ENCODE assay signal across 8 cellular contexts in the genomic region with DNA sequence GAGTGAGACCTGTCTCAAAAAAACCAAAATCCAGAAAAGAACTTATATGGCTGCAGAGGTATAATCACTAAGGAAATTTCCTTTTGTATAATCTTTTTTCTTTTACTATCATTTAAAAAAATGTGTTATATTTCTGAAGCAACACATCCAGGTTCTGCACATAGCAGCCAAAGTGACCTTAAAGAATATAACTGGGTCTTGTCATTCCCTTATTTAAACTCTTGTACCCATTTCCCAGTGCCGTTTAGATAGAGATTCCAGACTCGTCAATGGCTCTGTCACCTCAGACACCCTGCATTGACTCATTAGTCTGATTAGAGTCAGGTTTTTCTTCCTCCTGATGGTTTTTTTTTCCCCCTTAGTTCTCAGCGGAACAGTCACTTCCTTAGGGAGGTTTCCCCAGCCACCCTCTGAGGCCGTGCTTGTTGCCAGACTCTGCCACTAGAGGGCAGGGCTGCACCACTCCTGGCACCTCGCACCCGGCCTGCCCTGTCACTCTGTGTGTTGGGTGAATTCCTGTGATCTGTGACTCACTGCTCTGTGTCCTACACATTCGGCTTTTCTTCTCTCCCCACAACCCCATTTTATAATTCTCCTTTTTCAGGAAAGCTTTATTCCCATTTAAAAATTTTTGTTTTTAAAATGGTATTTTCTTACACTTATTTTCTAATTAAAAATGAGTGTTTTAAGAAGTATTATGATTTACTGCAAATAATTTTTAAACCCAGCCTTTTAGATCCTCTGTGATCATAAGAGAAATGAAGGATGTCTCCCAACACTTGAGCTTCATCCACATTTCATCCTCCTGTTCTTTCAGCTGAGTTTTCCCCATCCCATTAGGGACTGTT. TPM values are rescaled to one million over a fixed set of nuclear protein-coding genes. Genes with fewer than 3 reads are reported as not detected.
DNase-seq lines count a peak whose midpoint lies in the region; ATAC-seq lines count a peak whose summit lies in the region.

No MANE protein-coding gene starts in this region.

- in situ Hi-C loops in ACHN (cut with HindIII; ENCODE audit: low pct_ligation_motif_present, low pct_unique_long_range_greater_than_20kb, low sequenced_read_pairs) = no loop called here

- intact Hi-C loops in left colon (cut with DNase I, micrococcal nuclease) = no loop called here

- ATAC-seq in GM18519 (IDR thresholded peaks at IDR 0.05; ENCODE audit: low FRiP score, unreplicated experiment) = peak; percentile 70
- peak; percentile 86 for ATAC-seq in HG03045 (IDR thresholded peaks at IDR 0.05; ENCODE audit: unreplicated experiment)
- peak; percentile 99 for ATAC-seq in left colon

- DNase-seq in ACHN = peak; percentile 85
- DNase-seq in NCI-H2227 (lab: John Stamatoyannopoulos, UW; ENCODE audit: unreplicated experiment) = peak; percentile 68
- peak; percentile 88 to 89 for DNase-seq in activated CD4-positive, alpha-beta T cell treated with anti-CD3 and anti-CD28 coated beads for 24 hours (ENCODE audit: low read depth in 2 of 2)
- peak; percentile 17 to 56 for DNase-seq in cerebellar nuclear complex (lab: John Stamatoyannopoulos, UW)
- peak; percentile 67 to 85 for DNase-seq in left colon
- peak; percentile 94 to 95 for DNase-seq in stimulated activated CD4-positive, alpha-beta T cell treated with anti-CD3 and anti-CD28 coated beads, Interleukin-2, amount 100 ng/mL, for 24 hours

RNA-seq across cellular contexts. Expression of a gene that starts 32.1 kb away (rescaled TPM):
- total RNA-seq in left colon = 10 to 100 TPM; 51.7 to 59.1 TPM

RNA-seq across cellular contexts. Expression of a gene that starts 32.2 kb away (rescaled TPM):
- not detected for total RNA-seq in left colon

Comparison
In these comparisons a context has a peak if more than half of its experiments do, and no peak if none do; other contexts are left out.
1. Peak in every context shown above with its lines: DNase-seq and ATAC-seq.
2. DNase-seq: peak in every context shown above with its lines; median percentile 94 in stimulated activated CD4-positive, alpha-beta T cell treated with anti-CD3 and anti-CD28 coated beads, Interleukin-2, amount 100 ng/mL, for 24 hours; 88 in activated CD4-positive, alpha-beta T cell treated with anti-CD3 and anti-CD28 coated beads for 24 hours; 85 in ACHN; 76 in left colon; 68 in NCI-H2227; 36 in cerebellar nuclear complex.